8 cellular contexts compared by ENCODE assay signal in the genomic region with DNA sequence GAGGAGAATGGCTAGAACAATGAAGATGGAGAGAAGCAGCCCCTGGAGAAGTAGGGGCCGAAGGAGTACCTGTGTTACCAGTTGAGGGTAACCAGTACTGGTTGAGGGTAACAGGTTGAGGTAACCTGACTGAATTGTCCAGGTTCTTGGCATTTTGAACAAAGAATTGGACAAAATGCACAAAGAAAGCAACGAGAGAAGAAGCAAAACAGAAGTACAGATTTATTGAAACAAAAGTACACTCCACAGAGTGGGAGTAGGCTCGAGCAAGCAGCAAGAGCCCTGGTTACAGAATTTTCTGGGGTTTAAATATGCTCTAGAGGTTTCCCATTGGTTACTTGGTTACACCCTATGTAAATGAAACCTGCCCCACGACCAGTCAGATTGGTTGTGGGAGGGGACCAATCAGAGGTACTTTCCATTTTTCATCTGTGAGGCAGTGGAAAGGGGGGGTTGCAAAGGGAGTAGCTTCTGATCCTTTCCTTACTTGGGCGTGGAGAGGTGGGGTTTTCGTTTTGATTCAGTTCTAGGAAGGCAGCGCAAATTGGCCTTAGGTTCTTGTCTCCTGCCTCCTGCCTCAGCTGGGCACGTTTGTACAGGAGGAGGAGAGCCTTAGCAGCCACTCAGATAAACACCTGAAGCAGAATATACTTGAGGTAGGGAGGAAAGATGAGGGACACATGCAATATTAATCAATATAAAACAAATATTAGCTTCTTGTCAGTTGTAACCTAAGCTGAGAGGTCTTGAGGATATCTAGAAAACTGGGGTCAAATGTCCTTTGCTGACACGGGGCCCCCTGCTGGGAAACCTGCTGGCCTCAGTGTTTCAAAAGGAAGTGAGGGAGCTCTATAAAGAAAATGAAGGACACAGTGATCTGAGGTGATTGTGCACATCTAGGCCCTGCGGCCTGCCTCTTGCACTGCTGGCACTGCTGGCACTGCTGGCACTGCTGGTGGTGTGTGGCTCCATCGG. TPM values are rescaled to one million over a fixed set of nuclear protein-coding genes. Genes with fewer than 3 reads are reported as not detected.
DNase-seq lines count a peak whose midpoint lies in the region; ATAC-seq, FAIRE-seq and TF ChIP-seq lines count a peak whose summit lies in the region.

No MANE protein-coding gene starts in this region.

- DNase-seq in activated CD4-positive, CD25-positive, alpha-beta regulatory T cell (lab: John Stamatoyannopoulos, UW): no peak
- DNase-seq in SJCRH30 (peak; percentile 47 to 62), cerebellar cortex (ENCODE audit: low spot score) (peak; percentile 53), RCC 7860 (ENCODE audit: low spot score) (no peak), GM20000 (ENCODE audit: low spot score) (no peak), ascending aorta (ENCODE audit: low spot score in 2 of 2) (no peak)
- DNase-seq in stimulated activated CD4-positive, alpha-beta T cell treated with anti-CD3 and anti-CD28 coated beads, Interleukin-2, amount 100 ng/mL, for 4 hours (ENCODE audit: low read depth): peak; percentile 8

- H3K4me1 ChIP-seq in SJCRH30: no peaks in the 10 kb centered on the region
- no peaks in the 10 kb centered on the region for H3K4me1 ChIP-seq in ascending aorta

- peaks cover 10% of the 10 kb centered on the region for H3K36me3 ChIP-seq in SJCRH30
- no peaks in the 10 kb centered on the region for H3K36me3 ChIP-seq in ascending aorta

- H3K27me3 ChIP-seq in SJCRH30 (no peaks in the 10 kb centered on the region), ascending aorta (no peaks in the 10 kb centered on the region)

- no peak overlapping the region for H3K4me3 ChIP-seq in SJCRH30
- H3K4me3 ChIP-seq in ascending aorta: no peak overlapping the region

- H3K9me3 ChIP-seq in SJCRH30 (replicated peaks) (no peaks in the 10 kb centered on the region), ascending aorta (no peaks in the 10 kb centered on the region)

- peak; percentile 90 to 95 for ATAC-seq in activated CD4-positive, CD25-positive, alpha-beta regulatory T cell treated with anti-CD3 and anti-CD28 coated beads, Interleukin-2, amount 50 U/mL, for 24 hours

- no peak for FAIRE-seq in RCC 7860 (lab: Jason Lieb, UNC)

- TF ChIP-seq CTCF in GM20000 (IDR thresholded peaks at IDR 0.05; ENCODE audit: extremely low read depth, missing control alignments) (no peak), ascending aorta (IDR thresholded peaks at IDR 0.05) (no peak)

- H3K27ac ChIP-seq in SJCRH30 (no peak overlapping the region), ascending aorta (no peak overlapping the region)

- intact Hi-C loops in ascending aorta (cut with DNase I): no loop called here

RNA-seq across cellular contexts. Expression of gene LSM10, which starts 14.3 kb away (rescaled TPM):
- total RNA-seq in SJCRH30 (2014; rRNA removed; shearing (Covaris generic)): 14.6 and 15.4 TPM in 2 replicates
- total RNA-seq in ascending aorta: 9.8 TPM

RNA-seq across cellular contexts. Expression of gene STK40, which starts 26.2 kb away (rescaled TPM):
- total RNA-seq in SJCRH30 (2014; rRNA removed; shearing (Covaris generic)): 30.3 and 33.7 TPM in 2 replicates
- total RNA-seq in ascending aorta: 77.0 TPM

RNA-seq across cellular contexts. Expression of gene OSCP1, which starts 38.3 kb away (rescaled TPM):
- 0.71 and 2.6 TPM in 2 replicates for total RNA-seq in SJCRH30 (2014; rRNA removed; shearing (Covaris generic))
- 10.6 TPM for total RNA-seq in ascending aorta

RNA-seq across cellular contexts. Expression of gene MRPS15, which starts 52.2 kb away (rescaled TPM):
- 130 and 140 TPM in 2 replicates for total RNA-seq in SJCRH30 (2014; rRNA removed; shearing (Covaris generic))
- 30.4 TPM for total RNA-seq in ascending aorta

Comparison
In these comparisons a context has a peak if more than half of its experiments do, and no peak if none do; other contexts are left out.
1. DNase-seq: peak in SJCRH30 (2 of 2), cerebellar cortex (single experiment) and stimulated activated CD4-positive, alpha-beta T cell treated with anti-CD3 and anti-CD28 coated beads, Interleukin-2, amount 100 ng/mL, for 4 hours (single experiment); none in activated CD4-positive, CD25-positive, alpha-beta regulatory T cell (0 of 4), RCC 7860 (single experiment), GM20000 (single experiment) and ascending aorta (0 of 2).